10 cellular contexts compared by ENCODE assay signal in the genomic region with DNA sequence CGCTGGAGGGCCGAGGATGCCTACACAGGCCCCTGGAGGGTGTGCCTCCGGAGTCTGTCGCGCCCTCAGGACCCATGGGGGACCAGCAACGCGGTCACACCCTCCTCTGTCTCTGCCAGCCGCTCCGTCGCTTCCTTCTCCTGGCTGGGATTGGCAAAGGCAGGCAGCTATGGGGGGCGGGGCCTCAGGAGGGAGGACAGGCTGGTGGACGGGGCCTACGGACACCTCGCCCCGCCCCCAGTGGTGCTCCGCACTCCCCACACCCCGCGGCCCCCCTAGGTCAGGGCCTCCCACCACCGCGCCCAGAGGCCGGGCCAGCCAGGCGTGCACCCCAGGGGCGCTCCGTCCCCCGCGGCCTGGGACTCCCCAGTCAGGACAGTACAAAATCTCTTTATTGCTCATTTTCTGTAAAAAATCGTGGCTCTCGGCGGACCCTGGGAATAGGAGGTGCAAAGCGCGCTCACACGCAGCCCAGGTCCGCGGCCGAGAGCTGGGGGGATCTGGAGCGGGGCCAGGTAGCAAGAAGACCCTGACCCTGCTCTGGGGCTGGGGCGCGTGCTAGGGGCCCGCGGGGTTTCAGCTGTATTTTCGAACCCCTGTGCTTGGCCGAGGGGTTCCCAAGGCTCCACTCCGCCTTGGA. TPM values are rescaled to one million over a fixed set of nuclear protein-coding genes. Genes with fewer than 3 reads are reported as not detected.
DNase-seq lines count a peak whose midpoint lies in the region; FAIRE-seq and TF ChIP-seq lines count a peak whose summit lies in the region.
"Not testable (repeated sequence)": the region's sequence is repeated elsewhere in the genome, so short reads cannot be mapped to it uniquely, and the experiment has no call there.
"Had no signal": no experiment of that assay in that cellular context is flagged by ENCODE, and none has a peak within 500 bp of the region (broad histone marks: within the 10 kb centered on the region; RNA-seq: fewer than 3 reads in every experiment).

No MANE protein-coding gene starts in this region.

- POLR2A ChIA-PET in AG04450 (lab: Yijun Ruan, JAX), result not testable (repeated sequence)

- not testable (repeated sequence) for H3K9me3 ChIP-seq in AG04450 (ENCODE audit: control insufficient read depth, insufficient read depth, low read length); neuron (ENCODE audit: low read length); small intestine (ENCODE audit: control insufficient read depth, low read depth)

- peak overlapping the region; percentile 42 for H3K4me3 ChIP-seq in AG04450 (ENCODE audit: low read depth, low read length)
- H3K4me3 ChIP-seq in neuron (ENCODE audit: low read length); small intestine (ENCODE audit: low read depth in 1 of 2, low read length in 2 of 2): not testable (repeated sequence)

- peak overlapping the region; percentile 26 for H2AFZ ChIP-seq in neuron (ENCODE audit: low read depth, low read length)

- CTCF ChIA-PET in AG04450 (lab: Charles Lee), result not testable (repeated sequence)

- H3K36me3 ChIP-seq in neuron (ENCODE audit: insufficient read depth, low read length); small intestine (ENCODE audit: control insufficient read depth in 2 of 2, insufficient read depth in 2 of 2, low read length in 2 of 2): not testable (repeated sequence)

- not testable (repeated sequence) for H3K4me1 ChIP-seq in neuron (ENCODE audit: insufficient read depth, low read length); small intestine (ENCODE audit: control insufficient read depth in 2 of 2, insufficient read depth in 1 of 2, low read depth in 1 of 2, low read length in 1 of 2)

- 1 to 5% (median 4%) methylated on average over 28 to 43 of the region's 43 CpGs for WGBS in small intestine, 3 donors

- not testable (repeated sequence) for H3K27me3 ChIP-seq in AG04450 (ENCODE audit: control insufficient read depth, insufficient read depth, low read length); neuron (ENCODE audit: insufficient read depth, low read length); small intestine (ENCODE audit: control insufficient read depth in 2 of 2, insufficient read depth in 2 of 2, low read length in 2 of 2)

- H3K27ac ChIP-seq in AG04450 (ENCODE audit: low read depth, low read length); small intestine (ENCODE audit: low read depth in 1 of 2, low read length in 1 of 2): not testable (repeated sequence)

- not testable (repeated sequence) for DNase-seq in AG04450 (ENCODE audit: low read depth, low spot score)
- DNase-seq in HK-2 (ENCODE audit: unreplicated experiment), result peak; percentile 31
- peak; percentile 25 for DNase-seq in NCI-H748 treated with DMSO at 0.1 percent for 48 hours (lab: John Stamatoyannopoulos, UW)
- DNase-seq in cerebellar cortex (ENCODE audit: low spot score), result peak; percentile 61
- peak; percentile 27 for DNase-seq in globus pallidus (ENCODE audit: low spot score)
- peak; percentile 82 for DNase-seq in islet precursor cell
- DNase-seq in small intestine, result peak; percentile 2

- not testable (repeated sequence) for TF ChIP-seq CTCF in AG04450 (IDR thresholded peaks at IDR 0.05; ENCODE audit: low read depth, low read length)

- not testable (repeated sequence) for FAIRE-seq in small intestine (lab: Jason Lieb, UNC)

RNA-seq across cellular contexts. Expression of gene FRG2C, which starts 45.3 kb away (rescaled TPM):
- polyA plus RNA-seq in AG04450 (2011; rRNA removed) (not detected in 2 replicates), small intestine (not detected)
- polyA minus RNA-seq in AG04450 (2011; rRNA and poly(A)+ RNA removed), result not detected in 2 replicates
- polyA plus RNA-seq: adipose tissue, liver had no signal
